Comparison of ENCODE assay signal across 1 cellular context in the genomic region with DNA sequence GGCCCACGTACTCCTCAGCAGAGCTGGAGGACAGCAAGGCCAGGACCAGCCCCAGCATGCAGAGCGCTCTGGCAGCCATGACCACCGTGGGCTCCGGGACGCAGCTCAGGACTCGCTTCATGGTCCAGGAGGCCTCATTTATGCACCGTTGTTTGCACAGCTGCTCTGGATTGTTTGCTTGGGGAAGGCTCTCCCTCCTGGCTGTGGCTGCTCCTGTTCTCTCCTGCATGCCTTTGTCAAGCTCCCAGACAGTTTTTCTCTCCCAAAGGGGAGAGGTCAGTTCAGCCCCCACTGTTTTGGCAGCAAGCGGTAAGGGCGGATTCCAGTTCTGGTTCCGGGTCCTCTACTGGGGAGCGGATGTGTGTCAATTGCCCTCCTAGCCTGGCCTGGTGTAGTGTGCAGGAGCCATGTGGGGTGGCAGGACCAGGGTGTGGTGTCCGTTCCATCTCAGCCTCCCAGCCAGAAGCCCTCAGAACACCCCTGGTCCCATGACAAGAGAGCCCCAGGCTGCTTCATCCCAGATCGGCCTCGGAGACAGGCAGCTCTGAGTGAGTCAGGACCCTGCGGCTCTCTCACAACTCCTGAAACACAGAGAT.
TF ChIP-seq lines count a peak whose summit lies in the region.

A gene with protein sequence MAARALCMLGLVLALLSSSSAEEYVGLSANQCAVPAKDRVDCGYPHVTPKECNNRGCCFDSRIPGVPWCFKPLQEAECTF (minus strand): TSS at position 114 of the 596 bp plus-strand sequence. CDS start 35 bp downstream, at position 79.

TF ChIP-seq in HepG2, 621 proteins besides CTCF, POLR2A, EP300 and RAD21 (continued from another document and continues in another):
- TF ChIP-seq, protein P1, sequence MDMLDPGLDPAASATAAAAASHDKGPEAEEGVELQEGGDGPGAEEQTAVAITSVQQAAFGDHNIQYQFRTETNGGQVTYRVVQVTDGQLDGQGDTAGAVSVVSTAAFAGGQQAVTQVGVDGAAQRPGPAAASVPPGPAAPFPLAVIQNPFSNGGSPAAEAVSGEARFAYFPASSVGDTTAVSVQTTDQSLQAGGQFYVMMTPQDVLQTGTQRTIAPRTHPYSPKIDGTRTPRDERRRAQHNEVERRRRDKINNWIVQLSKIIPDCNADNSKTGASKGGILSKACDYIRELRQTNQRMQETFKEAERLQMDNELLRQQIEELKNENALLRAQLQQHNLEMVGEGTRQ (IDR thresholded peaks at IDR 0.05; ENCODE audit: low read depth, low read length) = no peak
- TF ChIP-seq, protein P1 (CRISPR knock-in tag; IDR thresholded peaks at IDR 0.05; ENCODE audit: borderline replicate concordance) = no peak
- TF ChIP-seq, protein P2, sequence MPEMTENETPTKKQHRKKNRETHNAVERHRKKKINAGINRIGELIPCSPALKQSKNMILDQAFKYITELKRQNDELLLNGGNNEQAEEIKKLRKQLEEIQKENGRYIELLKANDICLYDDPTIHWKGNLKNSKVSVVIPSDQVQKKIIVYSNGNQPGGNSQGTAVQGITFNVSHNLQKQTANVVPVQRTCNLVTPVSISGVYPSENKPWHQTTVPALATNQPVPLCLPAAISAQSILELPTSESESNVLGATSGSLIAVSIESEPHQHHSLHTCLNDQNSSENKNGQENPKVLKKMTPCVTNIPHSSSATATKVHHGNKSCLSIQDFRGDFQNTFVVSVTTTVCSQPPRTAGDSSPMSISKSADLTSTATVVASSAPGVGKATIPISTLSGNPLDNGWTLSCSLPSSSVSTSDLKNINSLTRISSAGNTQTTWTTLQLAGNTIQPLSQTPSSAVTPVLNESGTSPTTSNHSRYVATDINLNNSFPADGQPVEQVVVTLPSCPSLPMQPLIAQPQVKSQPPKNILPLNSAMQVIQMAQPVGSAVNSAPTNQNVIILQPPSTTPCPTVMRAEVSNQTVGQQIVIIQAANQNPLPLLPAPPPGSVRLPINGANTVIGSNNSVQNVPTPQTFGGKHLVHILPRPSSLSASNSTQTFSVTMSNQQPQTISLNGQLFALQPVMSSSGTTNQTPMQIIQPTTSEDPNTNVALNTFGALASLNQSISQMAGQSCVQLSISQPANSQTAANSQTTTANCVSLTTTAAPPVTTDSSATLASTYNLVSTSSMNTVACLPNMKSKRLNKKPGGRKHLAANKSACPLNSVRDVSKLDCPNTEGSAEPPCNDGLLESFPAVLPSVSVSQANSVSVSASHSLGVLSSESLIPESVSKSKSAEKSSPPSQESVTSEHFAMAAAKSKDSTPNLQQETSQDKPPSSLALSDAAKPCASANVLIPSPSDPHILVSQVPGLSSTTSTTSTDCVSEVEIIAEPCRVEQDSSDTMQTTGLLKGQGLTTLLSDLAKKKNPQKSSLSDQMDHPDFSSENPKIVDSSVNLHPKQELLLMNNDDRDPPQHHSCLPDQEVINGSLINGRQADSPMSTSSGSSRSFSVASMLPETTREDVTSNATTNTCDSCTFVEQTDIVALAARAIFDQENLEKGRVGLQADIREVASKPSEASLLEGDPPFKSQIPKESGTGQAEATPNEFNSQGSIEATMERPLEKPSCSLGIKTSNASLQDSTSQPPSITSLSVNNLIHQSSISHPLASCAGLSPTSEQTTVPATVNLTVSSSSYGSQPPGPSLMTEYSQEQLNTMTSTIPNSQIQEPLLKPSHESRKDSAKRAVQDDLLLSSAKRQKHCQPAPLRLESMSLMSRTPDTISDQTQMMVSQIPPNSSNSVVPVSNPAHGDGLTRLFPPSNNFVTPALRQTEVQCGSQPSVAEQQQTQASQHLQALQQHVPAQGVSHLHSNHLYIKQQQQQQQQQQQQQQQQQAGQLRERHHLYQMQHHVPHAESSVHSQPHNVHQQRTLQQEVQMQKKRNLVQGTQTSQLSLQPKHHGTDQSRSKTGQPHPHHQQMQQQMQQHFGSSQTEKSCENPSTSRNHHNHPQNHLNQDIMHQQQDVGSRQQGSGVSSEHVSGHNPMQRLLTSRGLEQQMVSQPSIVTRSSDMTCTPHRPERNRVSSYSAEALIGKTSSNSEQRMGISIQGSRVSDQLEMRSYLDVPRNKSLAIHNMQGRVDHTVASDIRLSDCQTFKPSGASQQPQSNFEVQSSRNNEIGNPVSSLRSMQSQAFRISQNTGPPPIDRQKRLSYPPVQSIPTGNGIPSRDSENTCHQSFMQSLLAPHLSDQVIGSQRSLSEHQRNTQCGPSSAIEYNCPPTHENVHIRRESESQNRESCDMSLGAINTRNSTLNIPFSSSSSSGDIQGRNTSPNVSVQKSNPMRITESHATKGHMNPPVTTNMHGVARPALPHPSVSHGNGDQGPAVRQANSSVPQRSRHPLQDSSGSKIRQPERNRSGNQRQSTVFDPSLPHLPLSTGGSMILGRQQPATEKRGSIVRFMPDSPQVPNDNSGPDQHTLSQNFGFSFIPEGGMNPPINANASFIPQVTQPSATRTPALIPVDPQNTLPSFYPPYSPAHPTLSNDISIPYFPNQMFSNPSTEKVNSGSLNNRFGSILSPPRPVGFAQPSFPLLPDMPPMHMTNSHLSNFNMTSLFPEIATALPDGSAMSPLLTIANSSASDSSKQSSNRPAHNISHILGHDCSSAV (CRISPR knock-in tag; IDR thresholded peaks at IDR 0.05; ENCODE audit: borderline replicate concordance) = no peak
- TF ChIP-seq SALL1 (CRISPR knock-in tag; IDR thresholded peaks at IDR 0.05) (peak; percentile 71), FOXA3 (CRISPR knock-in tag; IDR thresholded peaks at IDR 0.05) (peak; percentile 91), BCL6 (CRISPR knock-in tag; IDR thresholded peaks at IDR 0.05) (0 out of 2 replicates have a peak, but pooled peaks have one; percentile 29), ZNF782 (CRISPR knock-in tag; IDR thresholded peaks at IDR 0.05; ENCODE audit: borderline replicate concordance) (no peak), ZNF143 (CRISPR knock-in tag; IDR thresholded peaks at IDR 0.05) (peak; percentile 76), MAF1 (CRISPR knock-in tag; IDR thresholded peaks at IDR 0.05; ENCODE audit: borderline replicate concordance) (no peak), POGZ (CRISPR knock-in tag; IDR thresholded peaks at IDR 0.05) (no peak), SNAI1 (CRISPR knock-in tag; IDR thresholded peaks at IDR 0.05; ENCODE audit: borderline replicate concordance) (no peak), KDM3A (CRISPR knock-in tag; IDR thresholded peaks at IDR 0.05; ENCODE audit: low read depth) (no peak), NBN (conservative IDR thresholded peaks at IDR 0.05) (no peak), ZNF562 (CRISPR knock-in tag; IDR thresholded peaks at IDR 0.05; ENCODE audit: borderline replicate concordance) (no peak), JUNB (CRISPR knock-in tag; IDR thresholded peaks at IDR 0.05; ENCODE audit: borderline replicate concordance) (no peak), ZNF121 (CRISPR knock-in tag; IDR thresholded peaks at IDR 0.05) (no peak; the same call in 1 of the 2 replicates), NR3C1 (CRISPR knock-in tag; IDR thresholded peaks at IDR 0.05) (no peak), ZNF556 (CRISPR knock-in tag; IDR thresholded peaks at IDR 0.05; ENCODE audit: borderline replicate concordance) (no peak), SPEN (CRISPR knock-in tag; IDR thresholded peaks at IDR 0.05; ENCODE audit: low read depth) (peak; percentile 42; the same call in 1 of the 2 replicates), NCOA1 (CRISPR knock-in tag; IDR thresholded peaks at IDR 0.05) (no peak), YEATS2 (CRISPR knock-in tag; IDR thresholded peaks at IDR 0.05; ENCODE audit: borderline replicate concordance) (0 out of 2 replicates have a peak, but pooled peaks have one; percentile 23), ZFP37 (CRISPR knock-in tag; IDR thresholded peaks at IDR 0.05; ENCODE audit: borderline replicate concordance) (no peak), ZNF713 (CRISPR knock-in tag; IDR thresholded peaks at IDR 0.05) (no peak), XRCC5 (optimal IDR thresholded peaks at IDR 0.05; ENCODE audit: low read length) (peak; percentile 53), KLF11 (CRISPR knock-in tag; IDR thresholded peaks at IDR 0.05) (no peak), NCOA5 (CRISPR knock-in tag; IDR thresholded peaks at IDR 0.05) (no peak)
- TF ChIP-seq, protein P3, sequence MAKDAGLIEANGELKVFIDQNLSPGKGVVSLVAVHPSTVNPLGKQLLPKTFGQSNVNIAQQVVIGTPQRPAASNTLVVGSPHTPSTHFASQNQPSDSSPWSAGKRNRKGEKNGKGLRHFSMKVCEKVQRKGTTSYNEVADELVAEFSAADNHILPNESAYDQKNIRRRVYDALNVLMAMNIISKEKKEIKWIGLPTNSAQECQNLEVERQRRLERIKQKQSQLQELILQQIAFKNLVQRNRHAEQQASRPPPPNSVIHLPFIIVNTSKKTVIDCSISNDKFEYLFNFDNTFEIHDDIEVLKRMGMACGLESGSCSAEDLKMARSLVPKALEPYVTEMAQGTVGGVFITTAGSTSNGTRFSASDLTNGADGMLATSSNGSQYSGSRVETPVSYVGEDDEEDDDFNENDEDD (CRISPR knock-in tag; IDR thresholded peaks at IDR 0.05; ENCODE audit: borderline replicate concordance) = peak; percentile 14; the same call in 1 of the 2 replicates
- TF ChIP-seq, protein P4, sequence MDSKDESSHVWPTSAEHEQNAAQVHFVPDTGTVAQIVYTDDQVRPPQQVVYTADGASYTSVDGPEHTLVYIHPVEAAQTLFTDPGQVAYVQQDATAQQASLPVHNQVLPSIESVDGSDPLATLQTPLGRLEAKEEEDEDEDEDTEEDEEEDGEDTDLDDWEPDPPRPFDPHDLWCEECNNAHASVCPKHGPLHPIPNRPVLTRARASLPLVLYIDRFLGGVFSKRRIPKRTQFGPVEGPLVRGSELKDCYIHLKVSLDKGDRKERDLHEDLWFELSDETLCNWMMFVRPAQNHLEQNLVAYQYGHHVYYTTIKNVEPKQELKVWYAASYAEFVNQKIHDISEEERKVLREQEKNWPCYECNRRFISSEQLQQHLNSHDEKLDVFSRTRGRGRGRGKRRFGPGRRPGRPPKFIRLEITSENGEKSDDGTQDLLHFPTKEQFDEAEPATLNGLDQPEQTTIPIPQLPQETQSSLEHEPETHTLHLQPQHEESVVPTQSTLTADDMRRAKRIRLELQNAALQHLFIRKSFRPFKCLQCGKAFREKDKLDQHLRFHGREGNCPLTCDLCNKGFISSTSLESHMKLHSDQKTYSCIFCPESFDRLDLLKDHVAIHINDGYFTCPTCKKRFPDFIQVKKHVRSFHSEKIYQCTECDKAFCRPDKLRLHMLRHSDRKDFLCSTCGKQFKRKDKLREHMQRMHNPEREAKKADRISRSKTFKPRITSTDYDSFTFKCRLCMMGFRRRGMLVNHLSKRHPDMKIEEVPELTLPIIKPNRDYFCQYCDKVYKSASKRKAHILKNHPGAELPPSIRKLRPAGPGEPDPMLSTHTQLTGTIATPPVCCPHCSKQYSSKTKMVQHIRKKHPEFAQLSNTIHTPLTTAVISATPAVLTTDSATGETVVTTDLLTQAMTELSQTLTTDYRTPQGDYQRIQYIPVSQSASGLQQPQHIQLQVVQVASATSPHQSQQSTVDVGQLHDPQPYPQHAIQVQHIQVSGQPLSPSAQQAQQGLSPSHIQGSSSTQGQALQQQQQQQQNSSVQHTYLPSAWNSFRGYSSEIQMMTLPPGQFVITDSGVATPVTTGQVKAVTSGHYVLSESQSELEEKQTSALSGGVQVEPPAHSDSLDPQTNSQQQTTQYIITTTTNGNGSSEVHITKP (CRISPR knock-in tag; IDR thresholded peaks at IDR 0.05; ENCODE audit: low read depth) = no peak
- TF ChIP-seq, protein P5, sequence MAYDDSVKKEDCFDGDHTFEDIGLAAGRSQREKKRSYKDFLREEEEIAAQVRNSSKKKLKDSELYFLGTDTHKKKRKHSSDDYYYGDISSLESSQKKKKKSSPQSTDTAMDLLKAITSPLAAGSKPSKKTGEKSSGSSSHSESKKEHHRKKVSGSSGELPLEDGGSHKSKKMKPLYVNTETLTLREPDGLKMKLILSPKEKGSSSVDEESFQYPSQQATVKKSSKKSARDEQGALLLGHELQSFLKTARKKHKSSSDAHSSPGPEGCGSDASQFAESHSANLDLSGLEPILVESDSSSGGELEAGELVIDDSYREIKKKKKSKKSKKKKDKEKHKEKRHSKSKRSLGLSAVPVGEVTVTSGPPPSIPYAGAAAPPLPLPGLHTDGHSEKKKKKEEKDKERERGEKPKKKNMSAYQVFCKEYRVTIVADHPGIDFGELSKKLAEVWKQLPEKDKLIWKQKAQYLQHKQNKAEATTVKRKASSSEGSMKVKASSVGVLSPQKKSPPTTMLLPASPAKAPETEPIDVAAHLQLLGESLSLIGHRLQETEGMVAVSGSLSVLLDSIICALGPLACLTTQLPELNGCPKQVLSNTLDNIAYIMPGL (CRISPR knock-in tag; IDR thresholded peaks at IDR 0.05; ENCODE audit: borderline replicate concordance in 1 of 2, low read depth in 1 of 2) = no peak
- TF ChIP-seq, protein P6, sequence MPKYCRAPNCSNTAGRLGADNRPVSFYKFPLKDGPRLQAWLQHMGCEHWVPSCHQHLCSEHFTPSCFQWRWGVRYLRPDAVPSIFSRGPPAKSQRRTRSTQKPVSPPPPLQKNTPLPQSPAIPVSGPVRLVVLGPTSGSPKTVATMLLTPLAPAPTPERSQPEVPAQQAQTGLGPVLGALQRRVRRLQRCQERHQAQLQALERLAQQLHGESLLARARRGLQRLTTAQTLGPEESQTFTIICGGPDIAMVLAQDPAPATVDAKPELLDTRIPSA (CRISPR knock-in tag; IDR thresholded peaks at IDR 0.05; ENCODE audit: borderline replicate concordance) = no peak
- TF ChIP-seq, protein P7, sequence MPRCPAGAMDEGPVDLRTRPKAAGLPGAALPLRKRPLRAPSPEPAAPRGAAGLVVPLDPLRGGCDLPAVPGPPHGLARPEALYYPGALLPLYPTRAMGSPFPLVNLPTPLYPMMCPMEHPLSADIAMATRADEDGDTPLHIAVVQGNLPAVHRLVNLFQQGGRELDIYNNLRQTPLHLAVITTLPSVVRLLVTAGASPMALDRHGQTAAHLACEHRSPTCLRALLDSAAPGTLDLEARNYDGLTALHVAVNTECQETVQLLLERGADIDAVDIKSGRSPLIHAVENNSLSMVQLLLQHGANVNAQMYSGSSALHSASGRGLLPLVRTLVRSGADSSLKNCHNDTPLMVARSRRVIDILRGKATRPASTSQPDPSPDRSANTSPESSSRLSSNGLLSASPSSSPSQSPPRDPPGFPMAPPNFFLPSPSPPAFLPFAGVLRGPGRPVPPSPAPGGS (CRISPR knock-in tag; IDR thresholded peaks at IDR 0.05) = no peak
- TF ChIP-seq, protein P8, sequence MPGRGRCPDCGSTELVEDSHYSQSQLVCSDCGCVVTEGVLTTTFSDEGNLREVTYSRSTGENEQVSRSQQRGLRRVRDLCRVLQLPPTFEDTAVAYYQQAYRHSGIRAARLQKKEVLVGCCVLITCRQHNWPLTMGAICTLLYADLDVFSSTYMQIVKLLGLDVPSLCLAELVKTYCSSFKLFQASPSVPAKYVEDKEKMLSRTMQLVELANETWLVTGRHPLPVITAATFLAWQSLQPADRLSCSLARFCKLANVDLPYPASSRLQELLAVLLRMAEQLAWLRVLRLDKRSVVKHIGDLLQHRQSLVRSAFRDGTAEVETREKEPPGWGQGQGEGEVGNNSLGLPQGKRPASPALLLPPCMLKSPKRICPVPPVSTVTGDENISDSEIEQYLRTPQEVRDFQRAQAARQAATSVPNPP (CRISPR knock-in tag; IDR thresholded peaks at IDR 0.05) = no peak
